ENCODE assay signal across 18 cellular contexts in the genomic region with DNA sequence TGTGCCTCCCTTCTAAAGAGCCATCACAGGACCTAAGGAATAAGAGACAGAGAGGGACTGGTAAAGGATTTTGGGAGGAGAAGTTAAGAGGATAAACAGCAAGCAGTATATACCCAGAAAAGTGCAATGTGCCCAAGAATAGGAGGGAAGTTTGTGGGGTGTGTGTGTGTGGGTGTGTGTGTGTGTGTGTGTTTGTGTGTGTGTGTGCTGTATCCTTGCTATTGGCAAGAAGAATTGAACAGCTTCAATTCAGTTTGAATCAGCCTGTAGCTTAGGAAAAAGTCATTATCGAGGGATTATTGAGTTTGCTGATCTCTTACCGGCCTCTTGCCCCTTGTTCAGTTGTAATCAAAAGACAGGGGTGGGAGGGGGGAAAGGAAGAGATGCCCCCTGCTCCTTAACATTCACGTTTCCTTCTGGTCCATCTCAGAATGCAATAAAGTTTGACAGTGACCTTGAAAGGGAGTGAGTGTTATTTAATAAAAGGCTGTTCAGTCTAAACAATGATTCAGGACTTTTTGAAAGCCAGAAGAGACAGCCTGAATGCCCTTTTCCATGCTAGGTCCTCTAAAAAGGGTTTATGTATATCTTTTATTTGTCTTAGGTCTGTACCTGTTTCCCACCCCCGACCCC.
DNase-seq lines count a peak whose midpoint lies in the region; ATAC-seq and TF ChIP-seq lines count a peak whose summit lies in the region.
"Had no signal": no experiment of that assay in that cellular context is flagged by ENCODE, and none has a peak within 500 bp of the region (broad histone marks: within the 10 kb centered on the region; RNA-seq: fewer than 3 reads in every experiment).

No MANE protein-coding gene starts in this region.

- no peaks in the 10 kb centered on the region for H3K9me3 Mint-ChIP-seq in nephron progenitor cell
- H3K9me3 Mint-ChIP-seq: CD4-positive, alpha-beta memory T cell had no signal

- H3K4me3 Mint-ChIP-seq in nephron progenitor cell: no peak overlapping the region
- H3K4me3 Mint-ChIP-seq: CD4-positive, alpha-beta memory T cell; IgD-negative memory B cell had no signal

- no peaks in the 10 kb centered on the region for H3K36me3 Mint-ChIP-seq in nephron progenitor cell (ENCODE audit: low read depth)
- H3K36me3 Mint-ChIP-seq: CD4-positive, alpha-beta memory T cell had no signal

- peaks cover 18% of the 10 kb centered on the region for H3K27me3 Mint-ChIP-seq in nephron progenitor cell (ENCODE audit: low read depth, poor library complexity)

- ATAC-seq in GM18870 (IDR thresholded peaks at IDR 0.05; ENCODE audit: unreplicated experiment) (no peak), GM21390 (IDR thresholded peaks at IDR 0.05; ENCODE audit: unreplicated experiment) (no peak), GM18868 (IDR thresholded peaks at IDR 0.05; ENCODE audit: unreplicated experiment) (no peak)
- ATAC-seq: HCT116 had no signal

- DNase-seq in NCI-H82 treated with DMSO at 0.1 percent for 48 hours (lab: John Stamatoyannopoulos, UW; ENCODE audit: unreplicated experiment) (peak; percentile 12), NCI-H82 (lab: John Stamatoyannopoulos, UW) (no peak), nephron progenitor cell (no peak), HuH-7 (ENCODE audit: low spot score) (no peak)
- DNase-seq: AML-193; CD4-positive, alpha-beta memory T cell; DMS153; DMS79 treated with DMSO at 0.1 percent for 48 hours; EL had no signal

- peaks cover 52% of the 10 kb centered on the region for H3K4me1 Mint-ChIP-seq in nephron progenitor cell

- peak overlapping the region; percentile 95 for H3K27ac Mint-ChIP-seq in nephron progenitor cell
- H3K27ac Mint-ChIP-seq: IgD-negative memory B cell had no signal

- H3K27ac ChIP-seq in angular gyrus (ENCODE audit: low read depth, low read length): peak overlapping the region; percentile 48
- H3K27ac ChIP-seq: 22Rv1, C4-2B, KMS-11 had no signal

- TF ChIP-seq CTCF in nephron progenitor cell (IDR thresholded peaks at IDR 0.05): no peak
